19 cellular contexts compared by ENCODE assay signal in the genomic region with DNA sequence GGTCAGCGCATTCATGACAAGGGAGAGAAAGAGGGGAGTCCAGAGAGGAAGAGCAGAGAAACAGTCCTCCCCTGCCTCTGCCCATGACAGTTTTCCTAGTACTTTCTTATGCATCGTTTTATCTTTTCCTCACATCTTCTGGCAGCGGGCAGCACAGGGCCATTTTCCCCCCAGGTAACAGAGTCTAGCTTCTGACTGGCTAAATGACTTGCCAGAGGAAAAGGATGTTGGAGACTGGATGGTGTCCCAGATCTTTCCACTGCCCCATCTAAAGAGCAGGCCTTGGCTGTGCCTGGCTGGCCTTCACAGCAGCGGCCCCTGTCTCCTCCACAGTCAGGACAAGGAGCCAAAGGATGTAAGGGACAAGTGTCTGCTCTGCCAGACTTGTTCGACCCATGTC. TPM values are rescaled to one million over a fixed set of nuclear protein-coding genes. Genes with fewer than 3 reads are reported as not detected.
A peak's percentile ranks its signal among the peaks of the same experiment; 100 is the strongest.
DNase-seq lines count a peak whose midpoint lies in the region; ATAC-seq and TF ChIP-seq lines count a peak whose summit lies in the region.
"Had no signal": no experiment of that assay in that cellular context is flagged by ENCODE, and none has a peak within 500 bp of the region (broad histone marks: within the 10 kb centered on the region; RNA-seq: fewer than 3 reads in every experiment).

No MANE protein-coding gene starts in this region.

- DNase-seq in heart left ventricle (no peak), Right ventricle myocardium inferior (ENCODE audit: missing footprints) (no peak), right cardiac atrium (no peak), aorta (no peak), NOMO-1 (lab: John Stamatoyannopoulos, UW; ENCODE audit: unreplicated experiment in 2 of 2) (no peak), omental fat pad (ENCODE audit: low spot score) (no peak), MG63 (no peak)
- DNase-seq: CD4-positive, alpha-beta T cell; DMS153; GDM1; HCEC 1CT; Kasumi-1; NCI-H1092 treated with DMSO at 0.1 percent for 48 hours; NCI-H2081 treated with DMSO at 0.1 percent for 48 hours; NK-92 treated with Interleukin-12 subunit alpha and Interleukin-12 subunit beta, amount 100 ng/mL, for 24 hours; SHP77 had no signal

- TF ChIP-seq CTCF in heart left ventricle (IDR thresholded peaks at IDR 0.05) (peak in 1 of 12 donors; percentile 7), omental fat pad (IDR thresholded peaks at IDR 0.05) (no peak)

- H3K36me3 ChIP-seq in heart left ventricle: peaks cover 0 to 6% (median 0%) of the 10 kb centered on the region in 9 donors
- no peaks in the 10 kb centered on the region for H3K36me3 ChIP-seq in aorta (ENCODE audit: control insufficient read depth in 1 of 2, insufficient read depth in 2 of 2, low read length in 1 of 2)
- H3K36me3 ChIP-seq in MG63: no peaks in the 10 kb centered on the region

- 39 to 63% (median 53%) methylated on average over 5 of the region's 5 CpGs for WGBS in heart left ventricle, 4 donors
- WGBS in right cardiac atrium: 50% methylated on average over 5 of the region's 5 CpGs
- WGBS in aorta, 2 donors: 59 to 79% methylated on average over 5 of the region's 5 CpGs

- no peak for TF ChIP-seq POLR2A in heart left ventricle (IDR thresholded peaks at IDR 0.05)

- no peaks in the 10 kb centered on the region for H3K27me3 ChIP-seq in heart left ventricle
- H3K27me3 ChIP-seq in right cardiac atrium (ENCODE audit: control insufficient read depth, insufficient read depth): no peaks in the 10 kb centered on the region
- no peaks in the 10 kb centered on the region for H3K27me3 ChIP-seq in aorta (ENCODE audit: control insufficient read depth in 1 of 2, insufficient read depth in 2 of 2, low read length in 1 of 2)
- H3K27me3 ChIP-seq in MG63: no peaks in the 10 kb centered on the region

- H3K4me1 ChIP-seq in heart left ventricle (peaks cover 0 to 80% (median 47%) of the 10 kb centered on the region in 12 donors), right cardiac atrium (ENCODE audit: control insufficient read depth, insufficient read depth, low read length) (peaks cover 22% of the 10 kb centered on the region), aorta (ENCODE audit: control insufficient read depth in 1 of 2, insufficient read depth in 2 of 2, low read length in 2 of 2) (peaks cover 3 to 5% of the 10 kb centered on the region in 2 donors)

- H3K4me3 ChIP-seq in heart left ventricle: no peak overlapping the region
- no peak overlapping the region for H3K4me3 ChIP-seq in right cardiac atrium (ENCODE audit: low read length)
- H3K4me3 ChIP-seq in aorta (ENCODE audit: low read length in 2 of 2): no peak overlapping the region
- no peak overlapping the region for H3K4me3 ChIP-seq in MG63
- H3K4me3 ChIP-seq: GM23338 had no signal

- intact Hi-C loops in heart left ventricle (cut with DNase I): no loop called here
- intact Hi-C loops in Right ventricle myocardium inferior (cut with DNase I): no loop called here
- intact Hi-C loops in right cardiac atrium (cut with DNase I): no loop called here
- intact Hi-C loops in aorta (cut with DNase I): no loop called here

- ATAC-seq in heart left ventricle (peak; percentile 37 to 67 (median 57)), Right ventricle myocardium inferior (no peak), right cardiac atrium (peak; percentile 19 to 54), aorta (ENCODE audit: low FRiP score) (peak; percentile 37), omental fat pad (ENCODE audit: low FRiP score) (no peak)

- no peaks in the 10 kb centered on the region for H3K9me3 ChIP-seq in heart left ventricle
- no peaks in the 10 kb centered on the region for H3K9me3 ChIP-seq in right cardiac atrium (ENCODE audit: control insufficient read depth, low read length)
- no peaks in the 10 kb centered on the region for H3K9me3 ChIP-seq in aorta (ENCODE audit: control insufficient read depth, low read length)
- no peaks in the 10 kb centered on the region for H3K9me3 ChIP-seq in MG63

- peak overlapping the region in 5 of 12 donors; percentile 6 to 57 (median 33) for H3K27ac ChIP-seq in heart left ventricle
- H3K27ac ChIP-seq in cingulate gyrus (ENCODE audit: low read depth, low read length): peak overlapping the region; percentile 62
- no peak overlapping the region for H3K27ac ChIP-seq in right cardiac atrium (ENCODE audit: low read length)
- H3K27ac ChIP-seq in aorta (ENCODE audit: low read depth in 1 of 2, low read length in 2 of 2): peak overlapping the region; percentile 17 to 86

RNA-seq across cellular contexts. Expression of a gene that starts 59.3 kb away (rescaled TPM):
- total RNA-seq in heart left ventricle (10 to 100 TPM; 26.3 to 54.6 (median 38.0) TPM), Right ventricle myocardium inferior (47.3 TPM), right cardiac atrium (10 to 100 TPM; 38.3 to 50.9 (median 41.0) TPM), aorta (10 to 100 TPM; 45.3 to 48.0 TPM), omental fat pad (10 to 100 TPM; 23.9 to 41.8 (median 33.2) TPM)
- polyA plus RNA-seq in heart left ventricle (1 to 10 TPM; 9.2 to 9.9 TPM), right cardiac atrium (13.6 TPM), aorta (10 to 100 TPM; 21.3 to 25.4 TPM)
- 13.5 and 24.6 TPM in 2 replicates for total RNA-seq in MG63 (2014; rRNA removed; shearing (Covaris generic); ENCODE audit: low replicate concordance)
- polyA plus RNA-seq: IgD-negative memory B cell had no signal

Comparison
In these comparisons a context has a peak if more than half of its experiments do, and no peak if none do; other contexts are left out.
1. ATAC-seq: peak in heart left ventricle (4 of 4), right cardiac atrium (2 of 2) and aorta (single experiment); none in Right ventricle myocardium inferior (single experiment) and omental fat pad (single experiment).